ENCODE assay signal across 8 cellular contexts in the genomic region with DNA sequence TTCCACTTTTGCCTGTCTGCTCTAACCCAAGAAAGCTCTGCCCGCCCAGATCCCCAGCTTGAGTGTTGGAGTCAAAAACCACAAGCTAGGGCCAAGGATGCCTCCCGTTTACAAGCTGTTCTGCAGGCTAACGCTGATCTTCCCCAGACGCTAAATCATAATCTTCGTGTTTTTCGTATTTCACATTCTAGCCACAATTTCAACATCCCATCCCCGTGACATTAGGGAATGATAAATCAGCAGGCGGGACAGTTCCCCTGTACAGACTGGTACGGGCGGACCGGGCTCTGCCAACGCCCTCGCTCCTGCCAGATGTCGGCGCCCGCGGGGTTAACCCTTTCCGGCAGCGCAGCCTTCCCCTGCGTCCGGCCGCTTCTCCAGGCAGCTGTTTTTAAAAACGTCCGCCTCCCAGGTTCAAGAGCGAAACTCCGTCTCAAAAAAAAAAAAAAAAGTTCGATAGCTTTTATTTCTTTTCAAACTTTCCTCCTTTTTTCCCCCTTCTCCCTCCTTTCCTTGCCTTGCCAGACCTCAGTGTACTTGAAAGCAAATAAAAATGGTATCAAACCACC.
A peak's percentile ranks its signal among the peaks of the same experiment; 100 is the strongest.
DNase-seq lines count a peak whose midpoint lies in the region; ATAC-seq and TF ChIP-seq lines count a peak whose summit lies in the region.

No MANE protein-coding gene starts in this region.

- peaks cover 4% of the 10 kb centered on the region for H3K27me3 ChIP-seq in CD8-positive, alpha-beta T cell (ENCODE audit: insufficient read depth, low read length)
- H3K27me3 ChIP-seq in brain microvascular endothelial cell (replicated peaks), result peaks cover 7% of the 10 kb centered on the region

- no peak overlapping the region for H3K27ac ChIP-seq in CD8-positive, alpha-beta T cell (ENCODE audit: low read depth, low read length)
- H3K27ac ChIP-seq in brain microvascular endothelial cell, result no peak overlapping the region

- TF ChIP-seq CTCF in CD8-positive, alpha-beta T cell (IDR thresholded peaks at IDR 0.05), result no peak
- TF ChIP-seq CTCF in brain microvascular endothelial cell (IDR thresholded peaks at IDR 0.05; ENCODE audit: low read depth, low read length, missing control alignments) (peak; percentile 1), GM10248 (IDR thresholded peaks at IDR 0.05; ENCODE audit: control extremely low read depth, extremely low read depth, low read depth, missing control alignments) (no peak)

- POLR2A ChIA-PET in CD8-positive, alpha-beta T cell (lab: Charles Lee), result no interaction called here
- POLR2A ChIA-PET in GM10248 (lab: Yijun Ruan, JAX), result no interaction called here

- H3K27ac Mint-ChIP-seq in CD8-positive, alpha-beta T cell, result no peak overlapping the region

- DNase-seq in CD8-positive, alpha-beta T cell, result no peak
- DNase-seq in MV-4-11 (lab: John Stamatoyannopoulos, UW), result peak; percentile 95
- DNase-seq in brain microvascular endothelial cell, result peak; percentile 32
- DNase-seq in iPS-NIHi11 (ENCODE audit: low spot score), result peak; percentile 47
- DNase-seq in stimulated activated CD4-positive, alpha-beta T cell treated with anti-CD3 and anti-CD28 coated beads, Interleukin-2, amount 100 ng/mL, for 48 hours, result peak; percentile 6 to 9
- DNase-seq in GM10248 (ENCODE audit: extremely low spot score), result no peak
- no peak for DNase-seq in posterior vena cava (ENCODE audit: low spot score)

- no peaks in the 10 kb centered on the region for H3K36me3 ChIP-seq in CD8-positive, alpha-beta T cell (ENCODE audit: insufficient read depth, low read length)
- no peaks in the 10 kb centered on the region for H3K36me3 ChIP-seq in brain microvascular endothelial cell (replicated peaks)

- H3K4me1 ChIP-seq in CD8-positive, alpha-beta T cell (ENCODE audit: insufficient read depth, low read length), result no peaks in the 10 kb centered on the region

- H3K4me3 Mint-ChIP-seq in CD8-positive, alpha-beta T cell, result peak overlapping the region; percentile 64

- no peaks in the 10 kb centered on the region for H3K36me3 Mint-ChIP-seq in CD8-positive, alpha-beta T cell

- in situ Hi-C loops in brain microvascular endothelial cell (cut with HindIII; ENCODE audit: low pct_ligation_motif_present, low sequenced_read_pairs), result no loop called here

- H3K9me3 ChIP-seq in CD8-positive, alpha-beta T cell (ENCODE audit: low read length), result no peaks in the 10 kb centered on the region

- no peaks in the 10 kb centered on the region for H3K9me3 Mint-ChIP-seq in CD8-positive, alpha-beta T cell

- H3K4me1 Mint-ChIP-seq in CD8-positive, alpha-beta T cell (ENCODE audit: low read depth), result peaks cover 12% of the 10 kb centered on the region

- CTCF ChIA-PET in CD8-positive, alpha-beta T cell (lab: Charles Lee), result interaction anchor here (0.6 to 0.7 kb wide), 2 partner anchors 14 to 775 kb away, joined by 3 read pairs; no protein-coding TSS in a partner anchor
- CTCF ChIA-PET in GM10248 (lab: Yijun Ruan, JAX), result interaction anchor here (1.1 to 1.3 kb wide), 2 partner anchors 9 to 118 kb away, joined by 3 to 4 read pairs; no protein-coding TSS in a partner anchor

- H3K4me3 ChIP-seq in CD8-positive, alpha-beta T cell (ENCODE audit: low read depth, low read length), result no peak overlapping the region
- H3K4me3 ChIP-seq in brain microvascular endothelial cell (ENCODE audit: low read depth, low read length), result peak overlapping the region; percentile 48

- no peak for ATAC-seq in CD8-positive, alpha-beta T cell
- ATAC-seq in GM19452 (IDR thresholded peaks at IDR 0.05; ENCODE audit: unreplicated experiment), result no peak

- peaks cover 44% of the 10 kb centered on the region for H3K27me3 Mint-ChIP-seq in CD8-positive, alpha-beta T cell (ENCODE audit: low read depth)

- intact Hi-C loops in CD8-positive, alpha-beta T cell (cut with DNase I, micrococcal nuclease), result no loop called here
- intact Hi-C loops in posterior vena cava (cut with DNase I), result no loop called here

Comparison
In these comparisons a context has a peak if more than half of its experiments do, and no peak if none do; other contexts are left out.
1. DNase-seq: peak in MV-4-11 (single experiment), brain microvascular endothelial cell (single experiment), iPS-NIHi11 (single experiment) and stimulated activated CD4-positive, alpha-beta T cell treated with anti-CD3 and anti-CD28 coated beads, Interleukin-2, amount 100 ng/mL, for 48 hours (2 of 2); none in CD8-positive, alpha-beta T cell (0 of 7), GM10248 (single experiment) and posterior vena cava (single experiment).